Comparison of ENCODE assay signal across 13 cellular contexts in the genomic region with DNA sequence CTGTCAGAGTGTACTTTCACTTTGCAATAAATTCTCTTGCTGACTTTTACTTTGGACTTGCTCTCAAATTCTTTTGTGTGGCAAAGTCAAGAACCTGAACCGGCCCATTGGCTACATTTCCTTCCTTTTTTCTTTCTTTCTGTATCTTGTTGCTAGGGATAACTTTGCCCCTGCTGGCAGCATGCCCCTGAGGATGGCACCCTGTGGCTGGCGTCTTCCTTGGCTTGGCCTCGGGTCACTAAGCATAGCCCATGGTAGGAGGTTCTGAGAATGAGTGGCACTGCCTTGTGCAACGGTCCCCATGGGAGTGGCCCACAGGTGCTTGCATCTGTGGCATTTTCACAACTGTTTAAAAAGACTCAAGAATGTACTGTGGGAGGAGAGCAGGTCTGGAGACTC. TPM values are rescaled to one million over a fixed set of nuclear protein-coding genes. Genes with fewer than 3 reads are reported as not detected.
DNase-seq lines count a peak whose midpoint lies in the region; ATAC-seq lines count a peak whose summit lies in the region.
"Had no signal": no experiment of that assay in that cellular context is flagged by ENCODE, and none has a peak within 500 bp of the region (broad histone marks: within the 10 kb centered on the region; RNA-seq: fewer than 3 reads in every experiment).

No MANE protein-coding gene starts in this region.

- no peaks in the 10 kb centered on the region for H3K9me3 ChIP-seq in CD4-positive, alpha-beta memory T cell (ENCODE audit: control insufficient read depth in 1 of 2, low read length in 2 of 2)
- H3K9me3 ChIP-seq: gastroesophageal sphincter, right lobe of liver had no signal

- no peaks in the 10 kb centered on the region for H3K36me3 Mint-ChIP-seq in CD4-positive, alpha-beta memory T cell
- H3K36me3 Mint-ChIP-seq in activated CD8-positive, alpha-beta T cell treated with anti-CD3 and anti-CD28 coated beads, Interleukin-2, amount 10 ng/mL, durations not matched to agents 7 days and 5 days (ENCODE audit: low read depth), result peaks cover 2% of the 10 kb centered on the region
- no peaks in the 10 kb centered on the region for H3K36me3 Mint-ChIP-seq in naive B cell

- H3K4me1 ChIP-seq in CD4-positive, alpha-beta memory T cell (ENCODE audit: insufficient read depth, low read length), result peaks cover 72% of the 10 kb centered on the region
- H3K4me1 ChIP-seq: gastroesophageal sphincter had no signal

- no peaks in the 10 kb centered on the region for H3K27me3 ChIP-seq in CD4-positive, alpha-beta memory T cell (ENCODE audit: insufficient read depth, low read length)
- H3K27me3 ChIP-seq: right lobe of liver had no signal

- DNase-seq in CD4-positive, alpha-beta memory T cell, result no peak
- no peak for DNase-seq in activated CD8-positive, alpha-beta T cell treated with anti-CD3 and anti-CD28 coated beads, Interleukin-2, amount 10 ng/mL, durations not matched to agents 7 days and 5 days
- DNase-seq in naive B cell, result no peak
- DNase-seq in KBM-7, result no peak
- no peak for DNase-seq in NCI-H226
- DNase-seq: Calu3, MV-4-11, right lobe of liver, substantia nigra, SW 1271 had no signal

- peak overlapping the region; percentile 36 for H3K27ac ChIP-seq in CD4-positive, alpha-beta memory T cell (ENCODE audit: low read depth, low read length)
- H3K27ac ChIP-seq: gastroesophageal sphincter, right lobe of liver had no signal

- peak overlapping the region; percentile 77 to 88 (median 86) for H3K4me3 Mint-ChIP-seq in CD4-positive, alpha-beta memory T cell
- peak overlapping the region; percentile 75 for H3K4me3 Mint-ChIP-seq in activated CD8-positive, alpha-beta T cell treated with anti-CD3 and anti-CD28 coated beads, Interleukin-2, amount 10 ng/mL, durations not matched to agents 7 days and 5 days
- peak overlapping the region; percentile 58 to 88 (median 76) for H3K4me3 Mint-ChIP-seq in naive B cell

- intact Hi-C loops in CD4-positive, alpha-beta memory T cell (cut with micrococcal nuclease), result loop anchor here (2.0 to 5.0 kb wide), 2 partner anchors 14 to 258 kb away; partner anchors contain the start of gene HLA-F

- no peaks in the 10 kb centered on the region for H3K27me3 Mint-ChIP-seq in CD4-positive, alpha-beta memory T cell
- H3K27me3 Mint-ChIP-seq in activated CD8-positive, alpha-beta T cell treated with anti-CD3 and anti-CD28 coated beads, Interleukin-2, amount 10 ng/mL, durations not matched to agents 7 days and 5 days (ENCODE audit: low read depth), result no peaks in the 10 kb centered on the region
- peaks cover 0 to 3% (median 1%) of the 10 kb centered on the region in 3 donors for H3K27me3 Mint-ChIP-seq in naive B cell

- ATAC-seq in GM19463 (IDR thresholded peaks at IDR 0.05; ENCODE audit: unreplicated experiment) (peak; percentile 41), naive B cell (ENCODE audit: low read depth in 2 of 2) (peak in 1 of 2 donors; percentile 37), GM19035 (IDR thresholded peaks at IDR 0.05; ENCODE audit: unreplicated experiment) (no peak)
- ATAC-seq in activated CD8-positive, alpha-beta T cell treated with anti-CD3 and anti-CD28 coated beads, Interleukin-2, amount 10 ng/mL, durations not matched to agents 7 days and 5 days, result peak; percentile 25
- ATAC-seq: gastroesophageal sphincter had no signal

- POLR2A ChIA-PET in CD4-positive, alpha-beta memory T cell (lab: Charles Lee; ENCODE audit: partially characterized antibody), result interaction anchor here (0.8 to 10.0 kb wide), 15 partner anchors 8 to 357 kb away, joined by 3 to 158 read pairs (median 7); partner anchors contain the start of genes HLA-F and PPP1R11
- POLR2A ChIA-PET in activated CD8-positive, alpha-beta T cell treated with anti-CD3 and anti-CD28 coated beads, Interleukin-2, amount 10 ng/mL, durations not matched to agents 7 days and 5 days (lab: Charles Lee), result interaction anchor here (0.8 to 1.8 kb wide), 3 partner anchors 19 to 59 kb away, joined by 3 to 5 read pairs (median 4); no protein-coding TSS in a partner anchor

- CTCF ChIA-PET in CD4-positive, alpha-beta memory T cell (lab: Charles Lee; ENCODE audit: partially characterized antibody), result interaction anchor here (1.5 to 8.2 kb wide), 10 partner anchors 7 to 126 kb away, joined by 6 to 100 read pairs (median 12); no protein-coding TSS in a partner anchor
- CTCF ChIA-PET in activated CD8-positive, alpha-beta T cell treated with anti-CD3 and anti-CD28 coated beads, Interleukin-2, amount 10 ng/mL, durations not matched to agents 7 days and 5 days (lab: Charles Lee), result interaction anchor here (0.7 to 4.8 kb wide), 17 partner anchors 10 to 254 kb away, joined by 3 to 27 read pairs (median 7); no protein-coding TSS in a partner anchor

- no peaks in the 10 kb centered on the region for H3K36me3 ChIP-seq in CD4-positive, alpha-beta memory T cell (ENCODE audit: insufficient read depth, low read length)
- H3K36me3 ChIP-seq: gastroesophageal sphincter, right lobe of liver had no signal

- in situ Hi-C loops in KBM-7 (cut with MboI; ENCODE audit: low pct_unique_long_range_greater_than_20kb, low sequenced_read_pairs), result no loop called here

- H3K4me1 Mint-ChIP-seq in CD4-positive, alpha-beta memory T cell, result peaks cover 52 to 86% (median 75%) of the 10 kb centered on the region in 4 donors
- peaks cover 76% of the 10 kb centered on the region for H3K4me1 Mint-ChIP-seq in activated CD8-positive, alpha-beta T cell treated with anti-CD3 and anti-CD28 coated beads, Interleukin-2, amount 10 ng/mL, durations not matched to agents 7 days and 5 days (ENCODE audit: low read depth)
- H3K4me1 Mint-ChIP-seq in naive B cell, result peaks cover 16 to 29% (median 22%) of the 10 kb centered on the region in 3 donors

- peak overlapping the region; percentile 53 to 64 for H3K4me3 ChIP-seq in CD4-positive, alpha-beta memory T cell (ENCODE audit: low read length in 2 of 2)
- H3K4me3 ChIP-seq: gastroesophageal sphincter, right lobe of liver had no signal

- no peaks in the 10 kb centered on the region for H3K9me3 Mint-ChIP-seq in CD4-positive, alpha-beta memory T cell
- no peaks in the 10 kb centered on the region for H3K9me3 Mint-ChIP-seq in activated CD8-positive, alpha-beta T cell treated with anti-CD3 and anti-CD28 coated beads, Interleukin-2, amount 10 ng/mL, durations not matched to agents 7 days and 5 days (ENCODE audit: insufficient read depth)
- no peaks in the 10 kb centered on the region for H3K9me3 Mint-ChIP-seq in naive B cell

- peak overlapping the region; percentile 83 to 96 (median 93) for H3K27ac Mint-ChIP-seq in CD4-positive, alpha-beta memory T cell
- peak overlapping the region; percentile 90 for H3K27ac Mint-ChIP-seq in activated CD8-positive, alpha-beta T cell treated with anti-CD3 and anti-CD28 coated beads, Interleukin-2, amount 10 ng/mL, durations not matched to agents 7 days and 5 days
- H3K27ac Mint-ChIP-seq in naive B cell, result peak overlapping the region in 5 of 6 donors; percentile 15 to 93 (median 77)

RNA-seq across cellular contexts. Expression of gene HLA-F, which starts 14.1 kb away (rescaled TPM):
- total RNA-seq in CD4-positive, alpha-beta memory T cell, result 100 to 1,000 TPM; 573 to 585 TPM
- 100 to 1,000 TPM; 379 to 418 TPM for polyA plus RNA-seq in CD4-positive, alpha-beta memory T cell
- 100 to 1,000 TPM; 170 to 181 TPM for total RNA-seq in activated CD8-positive, alpha-beta T cell treated with anti-CD3 and anti-CD28 coated beads, Interleukin-2, amount 10 ng/mL, durations not matched to agents 7 days and 5 days
- polyA plus RNA-seq in naive B cell (ENCODE audit: low read depth in 6 of 6), result 100 to 1,000 TPM; 212 to 354 (median 251) TPM

RNA-seq across cellular contexts. Expression of gene ZFP57, which starts 28.2 kb away (rescaled TPM):
- total RNA-seq in CD4-positive, alpha-beta memory T cell, result not detected
- polyA plus RNA-seq in CD4-positive, alpha-beta memory T cell, result 1 to 10 TPM; 2.4 to 3.0 TPM
- not detected for total RNA-seq in activated CD8-positive, alpha-beta T cell treated with anti-CD3 and anti-CD28 coated beads, Interleukin-2, amount 10 ng/mL, durations not matched to agents 7 days and 5 days
- 1 to 10 TPM in 3 of 6 donors, not detected in 3; 1.8 to 3.1 (median 2.5) TPM for polyA plus RNA-seq in naive B cell (ENCODE audit: low read depth in 6 of 6)

RNA-seq across cellular contexts. Expression of gene MOG, which starts 52.3 kb away (rescaled TPM):
- total RNA-seq in CD4-positive, alpha-beta memory T cell, result not detected
- not detected for polyA plus RNA-seq in CD4-positive, alpha-beta memory T cell
- not detected for total RNA-seq in activated CD8-positive, alpha-beta T cell treated with anti-CD3 and anti-CD28 coated beads, Interleukin-2, amount 10 ng/mL, durations not matched to agents 7 days and 5 days
- not detected for polyA plus RNA-seq in naive B cell (ENCODE audit: low read depth in 6 of 6)
- total RNA-seq: Calu3, gastroesophageal sphincter, right lobe of liver had no signal
